Comparison of ENCODE assay signal across 30 cellular contexts in genomic region chr5:109961755-109962154, GRCh38.
DNase-seq lines count a peak whose midpoint lies in the region; ATAC-seq, FAIRE-seq and TF ChIP-seq lines count a peak whose summit lies in the region.
"Had no signal": no experiment of that assay in that cellular context is flagged by ENCODE, and none has a peak within 500 bp of the region (broad histone marks: within the 10 kb centered on the region; RNA-seq: fewer than 3 reads in every experiment).

No MANE protein-coding gene starts in this region.

- H2AFZ ChIP-seq in HepG2 (ENCODE audit: low read length) = no peak overlapping the region

- H3K4me3 Mint-ChIP-seq in stimulated activated effector memory CD8-positive, alpha-beta T cell treated with anti-CD3 and anti-CD28 coated beads, Interleukin-12 subunit alpha, Interleukin-12 subunit beta, amount 100 ng/mL, for 72 hours = no peak overlapping the region
- H3K4me3 Mint-ChIP-seq: activated naive CD4-positive, alpha-beta T cell treated with anti-CD3 and anti-CD28 coated beads, Interleukin-2, amount 50 U/mL, for 24 hours; endodermal cell; H9; T-helper 2 cell treated with Interferon-gamma antibody and Interleukin-4, amounts not matched to agents 5 μg/mL and 100 μg/mL, for 36 hours; WTC11 had no signal

- no peaks in the 10 kb centered on the region for H3K79me2 ChIP-seq in HepG2 (ENCODE audit: insufficient read depth, low read length)

- H3K36me3 Mint-ChIP-seq in stimulated activated effector memory CD8-positive, alpha-beta T cell treated with anti-CD3 and anti-CD28 coated beads, Interleukin-12 subunit alpha, Interleukin-12 subunit beta, amount 100 ng/mL, for 72 hours = no peaks in the 10 kb centered on the region
- H3K36me3 Mint-ChIP-seq: WTC11 had no signal

- ATAC-seq in right lobe of liver (peak; percentile 26 to 50 (median 40)), HepG2 (no peak), left lobe of liver (peak; percentile 23), GM19351 (IDR thresholded peaks at IDR 0.05; ENCODE audit: unreplicated experiment) (no peak)
- ATAC-seq in stimulated activated effector memory CD8-positive, alpha-beta T cell treated with anti-CD3 and anti-CD28 coated beads, Interleukin-12 subunit alpha, Interleukin-12 subunit beta, amount 100 ng/mL, for 72 hours = no peak
- ATAC-seq: A549, psoas muscle, WTC11 had no signal

- H3K27me3 ChIP-seq in right lobe of liver (no peaks in the 10 kb centered on the region), HepG2 (ENCODE audit: control insufficient read depth in 1 of 2, insufficient read depth in 2 of 2, low read length in 2 of 2) (no peaks in the 10 kb centered on the region; a peak in 1 of 5 replicates)
- H3K27me3 ChIP-seq: BE2C, esophagus squamous epithelium had no signal

- no peak overlapping the region for H3K9ac ChIP-seq in HepG2 (ENCODE audit: insufficient read depth, low read depth, low read length)
- H3K9ac ChIP-seq: SK-N-SH had no signal

- TF ChIP-seq EP300 in HepG2 (IDR thresholded peaks at IDR 0.05; ENCODE audit: low read depth in 2 of 2, low read length in 2 of 2) = no peak
- TF ChIP-seq EP300 in HepG2 (CRISPR knock-in tag; IDR thresholded peaks at IDR 0.05; ENCODE audit: borderline replicate concordance) = no peak

- H3K4me1 ChIP-seq in right lobe of liver (no peaks in the 10 kb centered on the region), HepG2 (ENCODE audit: insufficient read depth, low read length) (peaks cover 11% of the 10 kb centered on the region; the same call in 1 of the 2 replicates)
- H3K4me1 ChIP-seq: A549, BE2C, esophagus squamous epithelium, psoas muscle had no signal

- TF ChIP-seq RAD21 in HepG2 (CRISPR knock-in tag; IDR thresholded peaks at IDR 0.05) = no peak

- WGBS in right lobe of liver (ENCODE audit: insufficient coverage, low coverage, low lambda C conversion rate, missing lambda C conversion rate) = 89% methylated on average over 1 of the region's 1 CpG
- WGBS in HepG2 (ENCODE audit: low lambda C conversion rate) = 100% methylated on average over 1 of the region's 1 CpG

- H4K20me1 ChIP-seq in HepG2 (ENCODE audit: insufficient read depth, low read length) = no peaks in the 10 kb centered on the region

- POLR2A ChIA-PET in HepG2 (lab: Yijun Ruan, JAX) = no interaction called here

- no peaks in the 10 kb centered on the region for H3K9me3 ChIP-seq in right lobe of liver
- H3K9me3 ChIP-seq in HepG2 (ENCODE audit: low read length) = no peaks in the 10 kb centered on the region
- H3K9me3 ChIP-seq: A549, BE2C, esophagus squamous epithelium, psoas muscle, SK-N-SH had no signal

- CTCF ChIA-PET in HepG2 (lab: Yijun Ruan, JAX; ENCODE audit: low intra/inter-chr PET ratio, low total read pairs) = no interaction called here

- DNase-seq in right lobe of liver = no peak
- DNase-seq in HepG2 (ENCODE audit: low spot score) = no peak
- peak; percentile 85 for DNase-seq in SKM-1 (lab: John Stamatoyannopoulos, UW; ENCODE audit: unreplicated experiment)
- DNase-seq in left lobe of liver (ENCODE audit: low spot score) = no peak
- DNase-seq in NCI-H2081 (lab: John Stamatoyannopoulos, UW) = no peak
- DNase-seq in iPS-NIHi11 (ENCODE audit: low spot score) = no peak
- no peak for DNase-seq in stimulated activated effector memory CD8-positive, alpha-beta T cell treated with anti-CD3 and anti-CD28 coated beads, Interleukin-12 subunit alpha, Interleukin-12 subunit beta, amount 100 ng/mL, for 72 hours (ENCODE audit: low spot score in 2 of 2)
- DNase-seq: activated CD4-positive, alpha-beta T cell treated with anti-CD3 and anti-CD28 coated beads, Interleukin-2, amount 50 U/mL, for 4 hours; anterior cingulate cortex; BE2C; cortex of kidney; endodermal cell; esophagus squamous epithelium; H9; hypothalamus; NCI-H1417 treated with DMSO at 0.1 percent for 48 hours; NCI-H2107; NCI-H446 treated with DMSO at 0.1 percent for 48 hours; psoas muscle; SK-N-SH had no signal

- intact Hi-C loops in right lobe of liver (cut with DNase I) = no loop called here
- intact Hi-C loops in HepG2 (cut with micrococcal nuclease; ENCODE audit: unreplicated experiment) = no loop called here

- no peaks in the 10 kb centered on the region for H3K9me3 Mint-ChIP-seq in stimulated activated effector memory CD8-positive, alpha-beta T cell treated with anti-CD3 and anti-CD28 coated beads, Interleukin-12 subunit alpha, Interleukin-12 subunit beta, amount 100 ng/mL, for 72 hours
- H3K9me3 Mint-ChIP-seq: activated naive CD4-positive, alpha-beta T cell treated with anti-CD3 and anti-CD28 coated beads, Interleukin-2, amount 50 U/mL, for 24 hours; endodermal cell; H9; T-helper 2 cell treated with Interferon-gamma antibody and Interleukin-4, amounts not matched to agents 5 μg/mL and 100 μg/mL, for 36 hours; WTC11 had no signal

- no peak overlapping the region for H3K4me2 ChIP-seq in HepG2 (ENCODE audit: low read depth, low read length)
- H3K4me2 ChIP-seq: A549, SK-N-SH had no signal

- no peak overlapping the region for H3K27ac ChIP-seq in right lobe of liver
- H3K27ac ChIP-seq in HepG2 (ENCODE audit: extremely low read length, insufficient read depth, low read length) = no peak overlapping the region
- H3K27ac ChIP-seq: A549, cardiac muscle cell, esophagus squamous epithelium, psoas muscle had no signal

- H3K4me3 ChIP-seq in right lobe of liver (no peak overlapping the region), HepG2 (replicated peaks in 1 of 3; ENCODE audit: insufficient read depth in 1 of 3, low read depth in 2 of 3, low read length in 3 of 3) (no peak overlapping the region)
- H3K4me3 ChIP-seq: A549, cardiac muscle cell, esophagus squamous epithelium, psoas muscle had no signal

- in situ Hi-C loops in HepG2 (cut with HindIII; ENCODE audit: extremely low pct_ligation_motif_present, low pct_unique_long_range_greater_than_20kb) = no loop called here

- TF ChIP-seq CTCF in right lobe of liver (IDR thresholded peaks at IDR 0.05) (no peak), HepG2 (CRISPR knock-in tag; IDR thresholded peaks at IDR 0.05) (no peak)

- no peaks in the 10 kb centered on the region for H3K4me1 Mint-ChIP-seq in stimulated activated effector memory CD8-positive, alpha-beta T cell treated with anti-CD3 and anti-CD28 coated beads, Interleukin-12 subunit alpha, Interleukin-12 subunit beta, amount 100 ng/mL, for 72 hours
- H3K4me1 Mint-ChIP-seq: endodermal cell, H9 had no signal

- BruUV-seq in HepG2 (replicated peaks; lab: Mats Ljungman, UMichigan) = no TSS peak

- H3K27ac Mint-ChIP-seq in stimulated activated effector memory CD8-positive, alpha-beta T cell treated with anti-CD3 and anti-CD28 coated beads, Interleukin-12 subunit alpha, Interleukin-12 subunit beta, amount 100 ng/mL, for 72 hours = no peak overlapping the region
- H3K27ac Mint-ChIP-seq: activated naive CD4-positive, alpha-beta T cell treated with anti-CD3 and anti-CD28 coated beads, Interleukin-2, amount 50 U/mL, for 24 hours; endodermal cell; H9; T-helper 2 cell treated with Interferon-gamma antibody and Interleukin-4, amounts not matched to agents 5 μg/mL and 100 μg/mL, for 36 hours; WTC11 had no signal

- no peaks in the 10 kb centered on the region for H3K36me3 ChIP-seq in right lobe of liver
- H3K36me3 ChIP-seq in HepG2 (replicated peaks in 1 of 2; ENCODE audit: control insufficient read depth in 1 of 2, insufficient read depth in 2 of 2, low read length in 2 of 2) = no peaks in the 10 kb centered on the region
- H3K36me3 ChIP-seq: BE2C, cardiac muscle cell, esophagus squamous epithelium had no signal

- no peak for TF ChIP-seq POLR2A in right lobe of liver (IDR thresholded peaks at IDR 0.05)
- TF ChIP-seq POLR2A in HepG2 (IDR thresholded peaks at IDR 0.05; ENCODE audit: insufficient read depth in 1 of 2, low read depth in 2 of 2, low read length in 2 of 2) = no peak

- FAIRE-seq in HepG2 (lab: Jason Lieb, UNC) = no peak
- FAIRE-seq: A549, frontal cortex, islet of Langerhans, RCC 7860, urothelium cell line had no signal

TF ChIP-seq in HepG2, 621 proteins besides CTCF, POLR2A, EP300 and RAD21:
- no peak for TF ChIP-seq GATAD2A (CRISPR knock-in tag; IDR thresholded peaks at IDR 0.05)
- TF ChIP-seq E2F1 (CRISPR knock-in tag; IDR thresholded peaks at IDR 0.05) = no peak
- TF ChIP-seq ZNF781 (CRISPR knock-in tag; IDR thresholded peaks at IDR 0.05; ENCODE audit: borderline replicate concordance, not compliant biosample characterization) = no peak
- no peak for TF ChIP-seq JUNB (CRISPR knock-in tag; IDR thresholded peaks at IDR 0.05; ENCODE audit: borderline replicate concordance)
- TF ChIP-seq FOXO1 (CRISPR knock-in tag; IDR thresholded peaks at IDR 0.05) = no peak
- TF ChIP-seq ATF5 (CRISPR knock-in tag; IDR thresholded peaks at IDR 0.05; ENCODE audit: low read depth) = no peak
- no peak for TF ChIP-seq ZNF891 (CRISPR knock-in tag; IDR thresholded peaks at IDR 0.05)
- no peak for TF ChIP-seq HNF4G (IDR thresholded peaks at IDR 0.05; ENCODE audit: borderline replicate concordance, low read depth, low read length)
- no peak for TF ChIP-seq HNF4G (CRISPR knock-in tag; IDR thresholded peaks at IDR 0.05; ENCODE audit: borderline replicate concordance, low read depth)
- TF ChIP-seq TARDBP (CRISPR knock-in tag; IDR thresholded peaks at IDR 0.05) = no peak
- TF ChIP-seq ZNF703 (CRISPR knock-in tag; IDR thresholded peaks at IDR 0.05; ENCODE audit: borderline replicate concordance) = no peak
- TF ChIP-seq PCBP2 (optimal IDR thresholded peaks at IDR 0.05; ENCODE audit: low read depth, low read length, poor library complexity, severe bottlenecking) = no peak
- no peak for TF ChIP-seq POLR2G (IDR thresholded peaks at IDR 0.05; ENCODE audit: low read depth, low read length)
- TF ChIP-seq KLF6 (CRISPR knock-in tag; IDR thresholded peaks at IDR 0.05) = no peak
TF ChIP-seq in HepG2: peak in this region for 0.

Comparison
In these comparisons a context has a peak if more than half of its experiments do, and no peak if none do; other contexts are left out.
1. ATAC-seq: peak in right lobe of liver (4 of 4) and left lobe of liver (single experiment); none in HepG2 (single experiment), GM19351 (single experiment) and stimulated activated effector memory CD8-positive, alpha-beta T cell treated with anti-CD3 and anti-CD28 coated beads, Interleukin-12 subunit alpha, Interleukin-12 subunit beta, amount 100 ng/mL, for 72 hours (single experiment).